32 cellular contexts compared by ENCODE assay signal in the genomic region with DNA sequence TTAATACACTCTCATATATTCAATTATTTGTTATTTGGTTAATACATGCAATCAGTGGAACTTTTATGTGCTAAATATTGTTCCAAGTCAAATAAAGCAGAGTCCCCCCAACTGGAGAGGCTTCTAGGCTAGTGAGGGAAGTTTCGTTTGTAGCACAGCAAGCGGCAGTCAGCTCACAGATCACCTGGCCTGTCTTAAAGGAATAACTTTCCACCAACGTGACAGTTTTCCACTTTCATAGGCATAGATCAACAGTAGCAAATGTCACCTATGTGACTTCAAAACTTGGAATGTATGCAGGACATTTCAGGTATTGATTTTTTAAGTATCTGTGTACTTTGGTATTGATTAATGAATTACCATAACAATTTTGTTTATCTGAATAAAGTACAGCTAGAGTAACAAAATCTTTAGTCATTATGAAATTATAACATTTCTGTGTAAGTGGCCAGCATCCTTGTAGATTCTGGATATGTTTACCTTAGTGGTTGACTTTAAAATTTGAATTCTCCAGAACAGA.
"Had no signal": no experiment of that assay in that cellular context is flagged by ENCODE, and none has a peak within 500 bp of the region (broad histone marks: within the 10 kb centered on the region; RNA-seq: fewer than 3 reads in every experiment).

No MANE protein-coding gene starts in this region.

- FAIRE-seq: colon, TTC549 had no signal

- ATAC-seq: activated CD4-positive, CD25-positive, alpha-beta regulatory T cell treated with anti-CD3 and anti-CD28 coated beads, Interleukin-2, amount 50 U/mL, for 24 hours; activated CD8-positive, alpha-beta T cell treated with anti-CD3 and anti-CD28 coated beads for 36 hours; activated naive CD8-positive, alpha-beta T cell treated with anti-CD3 and anti-CD28 coated beads, Interleukin-2, amount 50 U/mL, for 24 hours; activated T-cell treated with anti-CD3 and anti-CD28 coated beads, Interleukin-2, amount 50 U/mL, for 4 hours; body of pancreas; effector memory CD8-positive, alpha-beta T cell; foreskin keratinocyte; gastrocnemius medialis had no signal

- H3K27me3 Mint-ChIP-seq: activated B cell treated with CpG ODN at 0.5 μM for 24 hours; activated CD8-positive, alpha-beta T cell treated with anti-CD3 and anti-CD28 coated beads for 36 hours; activated naive CD4-positive, alpha-beta T cell treated with anti-CD3 and anti-CD28 coated beads, Interleukin-2, amount 50 U/mL, for 24 hours; activated naive CD8-positive, alpha-beta T cell treated with anti-CD3 and anti-CD28 coated beads for 36 hours; activated naive CD8-positive, alpha-beta T cell treated with anti-CD3 and anti-CD28 coated beads, Interleukin-2, amount 50 U/mL, for 24 hours; effector memory CD8-positive, alpha-beta T cell had no signal

- H3K27ac ChIP-seq: adrenal gland, body of pancreas, esophagus muscularis mucosa, foreskin keratinocyte, gastrocnemius medialis, VCaP had no signal

- H3K4me3 Mint-ChIP-seq: activated B cell treated with CpG ODN at 0.5 μM for 24 hours; activated CD8-positive, alpha-beta T cell treated with anti-CD3 and anti-CD28 coated beads for 36 hours; activated naive CD4-positive, alpha-beta T cell treated with anti-CD3 and anti-CD28 coated beads for 36 hours; activated naive CD4-positive, alpha-beta T cell treated with anti-CD3 and anti-CD28 coated beads, Interleukin-2, amount 50 U/mL, for 24 hours; activated naive CD8-positive, alpha-beta T cell treated with anti-CD3 and anti-CD28 coated beads for 36 hours; activated naive CD8-positive, alpha-beta T cell treated with anti-CD3 and anti-CD28 coated beads, Interleukin-2, amount 50 U/mL, for 24 hours; activated T-cell treated with anti-CD3 and anti-CD28 coated beads, Interleukin-2, amount 50 U/mL, for 4 hours; activated T-helper 1 cell treated with anti-CD3 and anti-CD28 coated beads, Interleukin-12 subunit alpha, Interleukin-12 subunit beta, Interleukin-2, Interleukin-4 antibody, amounts not matched to agents 30 ng/mL and 10 ng/mL and 1 ng/mL, durations not matched to agents 14 hours and 24 hours and 36 hours; effector memory CD8-positive, alpha-beta T cell had no signal

- H3K27ac Mint-ChIP-seq: activated B cell treated with CpG ODN at 0.5 μM for 24 hours; activated CD8-positive, alpha-beta T cell treated with anti-CD3 and anti-CD28 coated beads for 36 hours; activated naive CD4-positive, alpha-beta T cell treated with anti-CD3 and anti-CD28 coated beads for 36 hours; activated naive CD4-positive, alpha-beta T cell treated with anti-CD3 and anti-CD28 coated beads, Interleukin-2, amount 50 U/mL, for 24 hours; activated naive CD8-positive, alpha-beta T cell treated with anti-CD3 and anti-CD28 coated beads for 36 hours; activated naive CD8-positive, alpha-beta T cell treated with anti-CD3 and anti-CD28 coated beads, Interleukin-2, amount 50 U/mL, for 24 hours; activated T-helper 1 cell treated with anti-CD3 and anti-CD28 coated beads, Interleukin-12 subunit alpha, Interleukin-12 subunit beta, Interleukin-2, Interleukin-4 antibody, amounts not matched to agents 30 ng/mL and 10 ng/mL and 1 ng/mL, durations not matched to agents 14 hours and 24 hours and 36 hours; activated T-helper 2 cell treated with anti-CD3 and anti-CD28 coated beads, Interferon-gamma antibody, Interleukin-2, Interleukin-4, amounts not matched to agents 10 μg/mL and 5 μg/mL and 100 μg/mL, durations not matched to agents 14 hours and 24 hours and 36 hours; effector memory CD8-positive, alpha-beta T cell had no signal

- H3K9me3 Mint-ChIP-seq: activated CD8-positive, alpha-beta T cell treated with anti-CD3 and anti-CD28 coated beads for 36 hours; activated naive CD4-positive, alpha-beta T cell treated with anti-CD3 and anti-CD28 coated beads, Interleukin-2, amount 50 U/mL, for 24 hours; activated T-helper 2 cell treated with anti-CD3 and anti-CD28 coated beads, Interferon-gamma antibody, Interleukin-2, Interleukin-4, amounts not matched to agents 10 μg/mL and 5 μg/mL and 100 μg/mL, durations not matched to agents 14 hours and 24 hours and 36 hours had no signal

- H3K36me3 ChIP-seq: adrenal gland, esophagus muscularis mucosa, gastrocnemius medialis, heart left ventricle had no signal

- H3K4me1 ChIP-seq: foreskin keratinocyte, gastrocnemius medialis had no signal

- DNase-seq: activated B cell treated with CpG ODN at 0.5 μM for 24 hours; activated CD4-positive, alpha-beta T cell treated with anti-CD3 and anti-CD28 coated beads for 48 hours; activated CD8-positive, alpha-beta memory T cell treated with anti-CD3 and anti-CD28 coated beads for 24 hours; activated CD8-positive, alpha-beta T cell treated with anti-CD3 and anti-CD28 coated beads for 36 hours; activated effector memory CD4-positive, alpha-beta T cell treated with anti-CD3 and anti-CD28 coated beads, Interleukin-2, amount 50 U/mL, for 16 hours; activated naive CD4-positive, alpha-beta T cell treated with anti-CD3 and anti-CD28 coated beads for 36 hours; activated naive CD8-positive, alpha-beta T cell treated with anti-CD3 and anti-CD28 coated beads for 36 hours; activated naive CD8-positive, alpha-beta T cell treated with anti-CD3 and anti-CD28 coated beads, Interleukin-2, amount 50 U/mL, for 24 hours; activated T-cell treated with anti-CD3 and anti-CD28 coated beads, Interleukin-2, amount 50 U/mL, for 4 hours; adrenal gland; amygdala; aorta; body of pancreas; caudate nucleus; cortex of kidney; dermis blood vessel endothelial cell; effector CD4-positive, alpha-beta T cell; effector memory CD8-positive, alpha-beta T cell; erythroblast; foreskin keratinocyte; gastrocnemius medialis; glutamatergic neuron; heart left ventricle; T-helper 2 cell had no signal

- H3K9me3 ChIP-seq: adrenal gland, body of pancreas, esophagus muscularis mucosa, gastrocnemius medialis had no signal

- H3K27me3 ChIP-seq: adrenal gland, body of pancreas, esophagus muscularis mucosa, foreskin keratinocyte, gastrocnemius medialis, heart left ventricle had no signal

- H3K4me3 ChIP-seq: adrenal gland, body of pancreas, esophagus muscularis mucosa, gastrocnemius medialis, heart left ventricle had no signal
